18 cellular contexts compared by ENCODE assay signal in the genomic region with DNA sequence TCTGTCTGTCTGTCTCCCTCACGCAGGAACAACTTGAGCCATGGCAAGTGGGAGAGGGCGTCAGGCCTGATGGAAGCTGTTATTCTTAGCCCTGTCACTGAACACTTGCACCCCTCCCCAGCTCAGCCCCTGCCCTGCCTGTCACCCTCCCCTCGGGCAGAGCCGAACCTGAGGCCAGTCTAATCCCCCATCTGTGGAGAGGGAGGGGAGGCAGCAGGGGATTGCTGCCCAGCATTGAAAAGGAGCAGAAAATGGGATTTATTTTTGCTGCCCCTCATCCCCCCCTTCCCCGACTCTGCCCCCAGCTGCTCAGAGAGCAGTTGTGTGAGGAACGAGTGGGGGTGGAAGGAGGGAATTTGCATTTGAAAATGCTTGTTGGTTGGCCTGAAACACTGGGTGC.
"Had no signal": no experiment of that assay in that cellular context is flagged by ENCODE, and none has a peak within 500 bp of the region (broad histone marks: within the 10 kb centered on the region; RNA-seq: fewer than 3 reads in every experiment).

No MANE protein-coding gene starts in this region.

- H3K27ac Mint-ChIP-seq: activated CD4-positive, alpha-beta memory T cell treated with anti-CD3 and anti-CD28 coated beads, Interleukin-2, amount 10 ng/mL, durations not matched to agents 7 days and 5 days; activated CD4-positive, alpha-beta T cell treated with anti-CD3 and anti-CD28 coated beads for 36 hours; activated naive CD8-positive, alpha-beta T cell treated with anti-CD3 and anti-CD28 coated beads, Interleukin-2, amount 10 ng/mL, durations not matched to agents 7 days and 5 days; progenitor cell of endocrine pancreas; T-cell had no signal

- ATAC-seq: activated CD4-positive, alpha-beta T cell treated with anti-CD3 and anti-CD28 coated beads for 36 hours; right lobe of liver; T-cell had no signal

- H3K27me3 Mint-ChIP-seq: activated naive CD8-positive, alpha-beta T cell treated with anti-CD3 and anti-CD28 coated beads, Interleukin-2, amount 10 ng/mL, durations not matched to agents 7 days and 5 days had no signal

- H3K36me3 Mint-ChIP-seq: activated naive CD8-positive, alpha-beta T cell treated with anti-CD3 and anti-CD28 coated beads, Interleukin-2, amount 10 ng/mL, durations not matched to agents 7 days and 5 days; immature natural killer cell; T-cell had no signal

- H3K9me3 ChIP-seq: right lobe of liver, SJSA1, spleen, upper lobe of left lung had no signal

- H3K36me3 ChIP-seq: right lobe of liver, SJSA1, spleen, upper lobe of left lung had no signal

- H3K4me1 Mint-ChIP-seq: activated naive CD8-positive, alpha-beta T cell treated with anti-CD3 and anti-CD28 coated beads, Interleukin-2, amount 10 ng/mL, durations not matched to agents 7 days and 5 days had no signal

- H3K4me1 ChIP-seq: right lobe of liver had no signal

- H3K27ac ChIP-seq: right lobe of liver, SJSA1, spleen, upper lobe of left lung, VCaP had no signal

- H3K9me3 Mint-ChIP-seq: activated CD4-positive, alpha-beta memory T cell treated with anti-CD3 and anti-CD28 coated beads, Interleukin-2, amount 10 ng/mL, durations not matched to agents 7 days and 5 days; activated naive CD8-positive, alpha-beta T cell treated with anti-CD3 and anti-CD28 coated beads, Interleukin-2, amount 10 ng/mL, durations not matched to agents 7 days and 5 days; immature natural killer cell; T-cell had no signal

- H3K4me3 Mint-ChIP-seq: activated CD4-positive, alpha-beta memory T cell treated with anti-CD3 and anti-CD28 coated beads, Interleukin-2, amount 10 ng/mL, durations not matched to agents 7 days and 5 days; activated CD4-positive, alpha-beta T cell treated with anti-CD3 and anti-CD28 coated beads for 36 hours; activated naive CD8-positive, alpha-beta T cell treated with anti-CD3 and anti-CD28 coated beads, Interleukin-2, amount 10 ng/mL, durations not matched to agents 7 days and 5 days; immature natural killer cell; T-cell had no signal

- DNase-seq: activated CD4-positive, alpha-beta memory T cell treated with anti-CD3 and anti-CD28 coated beads, Interleukin-2, amount 10 ng/mL, durations not matched to agents 7 days and 5 days; activated CD4-positive, alpha-beta T cell treated with anti-CD3 and anti-CD28 coated beads for 36 hours; activated gamma-delta T cell; activated naive CD8-positive, alpha-beta T cell treated with anti-CD3 and anti-CD28 coated beads, Interleukin-2, amount 10 ng/mL, durations not matched to agents 7 days and 5 days; activated T-cell treated with anti-CD3 and anti-CD28 coated beads, Interleukin-2, amount 50 U/mL, for 48 hours; erythroblast; immature natural killer cell; mesendoderm; right lobe of liver; stimulated activated CD4-positive, alpha-beta T cell treated with anti-CD3 and anti-CD28 coated beads, Interleukin-1b, Interleukin-23, amount 100 ng/mL, for 48 hours; stimulated activated naive CD4-positive, alpha-beta T cell; substantia nigra; T-cell had no signal

- H3K4me3 ChIP-seq: right lobe of liver, SJSA1, spleen, upper lobe of left lung had no signal

- H3K27me3 ChIP-seq: right lobe of liver, SJSA1, upper lobe of left lung had no signal
